ENCODE assay signal across 21 cellular contexts in the genomic region with DNA sequence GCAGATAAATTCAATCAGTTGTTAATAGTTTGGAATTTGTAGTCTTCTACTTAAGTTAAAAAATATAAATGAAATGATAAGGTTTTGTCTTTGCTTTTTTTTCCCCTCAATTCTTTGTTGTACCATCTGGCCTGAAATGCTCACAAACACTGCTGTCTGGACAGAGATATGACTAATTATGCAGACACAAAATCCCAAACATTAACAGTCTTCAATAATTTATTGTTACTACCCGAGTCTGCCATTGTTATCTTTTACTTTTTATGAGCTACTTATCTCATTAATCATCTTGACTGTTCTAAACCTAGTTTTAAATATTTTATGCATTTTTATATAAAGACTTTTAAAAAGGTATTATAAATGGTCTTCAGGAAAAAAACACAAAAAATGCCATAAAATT.
A peak's percentile ranks its signal among the peaks of the same experiment; 100 is the strongest.
DNase-seq lines count a peak whose midpoint lies in the region; ATAC-seq and TF ChIP-seq lines count a peak whose summit lies in the region.
"Had no signal": no experiment of that assay in that cellular context is flagged by ENCODE, and none has a peak within 500 bp of the region (broad histone marks: within the 10 kb centered on the region; RNA-seq: fewer than 3 reads in every experiment).

No MANE protein-coding gene starts in this region.

- no peak overlapping the region for H4K5ac ChIP-seq in mesendoderm (ENCODE audit: low read length)

- H3K4me3 Mint-ChIP-seq in CD8-positive, alpha-beta T cell: no peak overlapping the region
- H3K4me3 Mint-ChIP-seq: HFFc6, T-cell had no signal

- H3K18ac ChIP-seq in mesendoderm (ENCODE audit: low read length): no peak overlapping the region

- H3K9me3 ChIP-seq in CD8-positive, alpha-beta T cell (ENCODE audit: low read length): no peaks in the 10 kb centered on the region
- H3K9me3 ChIP-seq: A549, BE2C had no signal

- intact Hi-C loops in CD8-positive, alpha-beta T cell (cut with DNase I, micrococcal nuclease): no loop called here

- no peaks in the 10 kb centered on the region for H3K79me2 ChIP-seq in mesendoderm (ENCODE audit: control insufficient read depth, insufficient read depth, low read length)

- no peaks in the 10 kb centered on the region for H3K27me3 ChIP-seq in mesendoderm (ENCODE audit: insufficient read depth, low read length, poor library complexity)
- no peaks in the 10 kb centered on the region for H3K27me3 ChIP-seq in CD8-positive, alpha-beta T cell (ENCODE audit: insufficient read depth, low read length)
- H3K27me3 ChIP-seq: BE2C had no signal

- H3K9me3 Mint-ChIP-seq in CD8-positive, alpha-beta T cell: no peaks in the 10 kb centered on the region
- H3K9me3 Mint-ChIP-seq: T-cell had no signal

- no peaks in the 10 kb centered on the region for H3K27me3 Mint-ChIP-seq in CD8-positive, alpha-beta T cell (ENCODE audit: low read depth)
- H3K27me3 Mint-ChIP-seq: T-cell had no signal

- no peak overlapping the region for H2BK15ac ChIP-seq in mesendoderm (replicated peaks; ENCODE audit: low read depth)

- H3K36me3 ChIP-seq in mesendoderm (ENCODE audit: control insufficient read depth, insufficient read depth, low read length): no peaks in the 10 kb centered on the region
- no peaks in the 10 kb centered on the region for H3K36me3 ChIP-seq in CD8-positive, alpha-beta T cell (ENCODE audit: insufficient read depth, low read length)
- H3K36me3 ChIP-seq: BE2C had no signal

- H3K4me1 Mint-ChIP-seq in CD8-positive, alpha-beta T cell (ENCODE audit: low read depth): no peaks in the 10 kb centered on the region
- H3K4me1 Mint-ChIP-seq: T-cell had no signal

- no peak overlapping the region for H3K27ac ChIP-seq in mesendoderm (ENCODE audit: low read depth, low read length)
- no peak overlapping the region for H3K27ac ChIP-seq in CD8-positive, alpha-beta T cell (ENCODE audit: low read depth, low read length)
- H3K27ac ChIP-seq: A549 had no signal

- no peaks in the 10 kb centered on the region for H3K4me1 ChIP-seq in mesendoderm (ENCODE audit: control insufficient read depth, low read depth, low read length)
- H3K4me1 ChIP-seq in CD8-positive, alpha-beta T cell (ENCODE audit: insufficient read depth, low read length): no peaks in the 10 kb centered on the region
- H3K4me1 ChIP-seq: A549 had no signal

- ATAC-seq in CD8-positive, alpha-beta T cell: no peak
- ATAC-seq: A549, T-cell had no signal

- no peaks in the 10 kb centered on the region for H3K36me3 Mint-ChIP-seq in CD8-positive, alpha-beta T cell
- H3K36me3 Mint-ChIP-seq: T-cell had no signal

- H3K4me2 ChIP-seq in mesendoderm (ENCODE audit: low read length): no peak overlapping the region
- H3K4me2 ChIP-seq: A549 had no signal

- POLR2A ChIA-PET in CD8-positive, alpha-beta T cell (lab: Charles Lee): no interaction called here

- H3K4ac ChIP-seq in mesendoderm (ENCODE audit: low read depth, low read length): no peak overlapping the region

- CTCF ChIA-PET in CD8-positive, alpha-beta T cell (lab: Charles Lee): no interaction called here

- no peak overlapping the region for H2AK5ac ChIP-seq in mesendoderm (ENCODE audit: low read length)

- H3K27ac Mint-ChIP-seq in CD8-positive, alpha-beta T cell: no peak overlapping the region
- H3K27ac Mint-ChIP-seq: HFFc6, T-cell had no signal

- no peak for TF ChIP-seq CTCF in CD8-positive, alpha-beta T cell (IDR thresholded peaks at IDR 0.05)

- H2BK120ac ChIP-seq in mesendoderm (ENCODE audit: low read depth, low read length): no peak overlapping the region

- H3K23ac ChIP-seq in mesendoderm (ENCODE audit: low read length): no peak overlapping the region

- no peak overlapping the region for H3K4me3 ChIP-seq in mesendoderm (ENCODE audit: low read length)
- H3K4me3 ChIP-seq in CD8-positive, alpha-beta T cell (ENCODE audit: low read depth, low read length): no peak overlapping the region
- H3K4me3 ChIP-seq: A549 had no signal

- no peaks in the 10 kb centered on the region for H3K79me1 ChIP-seq in mesendoderm (ENCODE audit: low read length)

- H2BK5ac ChIP-seq in mesendoderm (ENCODE audit: low read length): no peak overlapping the region

- DNase-seq in ELR (ENCODE audit: low read depth) (peak; percentile 17), NCI-H446 treated with DMSO at 0.1 percent for 48 hours (lab: John Stamatoyannopoulos, UW) (peak; percentile 74), amniotic epithelial cell (ENCODE audit: low read depth) (peak; percentile 57), iris pigment epithelial cell (ENCODE audit: low read depth) (peak; percentile 12), HK-2 (ENCODE audit: unreplicated experiment) (no peak), Kasumi-1 (lab: John Stamatoyannopoulos, UW) (no peak), mesendoderm (no peak)
- DNase-seq in CD8-positive, alpha-beta T cell: no peak
- DNase-seq: BE2C, DMS79 treated with DMSO at 0.1 percent for 48 hours, H7, HFFc6, KG1, NCI-H1105, NCI-H2029 treated with DMSO at 0.1 percent for 48 hours, NCI-H345, NCI-H526, RPMI8226, SHP77, T-cell had no signal

- WGBS in mesendoderm (ENCODE audit: extremely low coverage, insufficient coverage, low lambda C conversion rate): no CpG with 5 or more reads among the region's 1 CpG

- no peak overlapping the region for H3K56ac ChIP-seq in mesendoderm (ENCODE audit: low read length)

- no peak overlapping the region for H3K9ac ChIP-seq in mesendoderm (ENCODE audit: low read length)

- no peak overlapping the region for H4K8ac ChIP-seq in mesendoderm (ENCODE audit: low read depth, low read length)

Comparison
In these comparisons a context has a peak if more than half of its experiments do, and no peak if none do; other contexts are left out.
1. DNase-seq: peak in ELR (single experiment), NCI-H446 treated with DMSO at 0.1 percent for 48 hours (single experiment), amniotic epithelial cell (single experiment) and iris pigment epithelial cell (single experiment); none in HK-2 (single experiment), Kasumi-1 (0 of 2), mesendoderm (single experiment) and CD8-positive, alpha-beta T cell (0 of 7).